Comparison of ENCODE assay signal across 14 cellular contexts in the genomic region with DNA sequence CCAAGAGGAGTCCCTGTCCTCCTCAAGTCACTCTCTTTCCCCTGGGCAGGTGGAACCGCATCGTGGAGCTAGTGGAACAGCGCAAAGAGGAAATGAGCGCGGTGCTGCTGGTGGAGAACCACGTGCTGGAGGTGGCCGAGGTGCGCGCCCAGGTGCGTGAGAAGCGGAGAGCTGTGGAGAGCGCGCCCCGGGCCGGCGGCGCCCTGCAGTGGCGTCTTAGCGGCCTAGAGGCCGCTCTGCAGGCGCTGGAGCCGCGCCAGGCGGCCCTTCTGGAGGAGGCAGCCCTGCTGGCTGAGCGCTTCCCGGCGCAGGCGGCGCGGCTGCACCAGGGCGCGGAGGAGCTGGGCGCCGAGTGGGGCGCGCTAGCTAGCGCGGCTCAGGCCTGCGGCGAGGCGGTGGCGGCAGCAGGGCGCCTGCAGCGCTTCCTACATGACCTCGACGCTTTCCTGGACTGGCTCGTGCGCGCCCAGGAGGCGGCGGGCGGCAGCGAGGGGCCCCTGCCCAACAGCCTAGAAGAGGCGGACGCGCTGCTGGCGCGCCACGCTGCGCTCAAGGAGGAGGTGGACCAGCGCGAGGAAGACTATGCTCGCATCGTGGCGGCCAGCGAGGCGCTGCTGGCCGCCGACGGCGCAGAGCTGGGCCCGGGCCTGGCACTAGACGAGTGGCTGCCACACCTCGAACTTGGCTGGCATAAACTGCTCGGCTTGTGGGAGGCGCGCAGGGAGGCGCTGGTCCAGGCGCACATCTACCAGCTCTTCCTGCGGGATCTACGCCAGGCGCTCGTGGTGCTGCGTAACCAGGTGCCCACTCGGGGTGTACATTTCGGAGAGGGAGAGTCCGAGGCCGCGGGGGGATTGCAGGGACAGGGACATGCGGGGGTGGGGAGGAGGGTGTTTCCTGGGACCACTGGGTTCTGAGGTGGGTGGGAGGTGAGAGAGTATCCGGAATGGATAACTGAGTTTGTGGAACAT. TPM values are rescaled to one million over a fixed set of nuclear protein-coding genes. Genes with fewer than 3 reads are reported as not detected.
DNase-seq lines count a peak whose midpoint lies in the region; ATAC-seq and TF ChIP-seq lines count a peak whose summit lies in the region.
"Had no signal": no experiment of that assay in that cellular context is flagged by ENCODE, and none has a peak within 500 bp of the region (broad histone marks: within the 10 kb centered on the region; RNA-seq: fewer than 3 reads in every experiment).

No MANE protein-coding gene starts in this region.

- no peak for TF ChIP-seq EP300 in suprapubic skin (IDR thresholded peaks at IDR 0.05)

- intact Hi-C loops in right cardiac atrium (cut with DNase I) = loop anchor here in 2 of 4 donors (5.0 to 10.0 kb wide), 2 partner anchors 212 to 215 kb away; no protein-coding TSS in a partner anchor

- DNase-seq in activated T-cell treated with anti-CD3 and anti-CD28 coated beads, Interleukin-2, amount 50 U/mL, for 72 hours = peak; percentile 30 to 40
- DNase-seq in activated T-cell treated with anti-CD3 and anti-CD28 coated beads, Interleukin-2, amount 50 U/mL, for 24 hours = no peak
- DNase-seq in RWPE2 (ENCODE audit: low spot score) (no peak), right cardiac atrium (peak in 2 of 3 donors; percentile 70 to 74), suprapubic skin (ENCODE audit: low spot score in 2 of 2) (no peak), foreskin melanocyte (no peak), NCI-H1092 (lab: John Stamatoyannopoulos, UW) (no peak), NCI-H1048 (lab: John Stamatoyannopoulos, UW) (no peak)
- DNase-seq: activated B cell treated with CpG ODN at 0.5 μM for 24 hours, NCI-H526 treated with DMSO at 0.1 percent for 48 hours, spleen, thyroid gland had no signal

- H3K9me3 ChIP-seq in RWPE2 (ENCODE audit: severe bottlenecking) (no peaks in the 10 kb centered on the region), right cardiac atrium (ENCODE audit: control insufficient read depth, low read length) (no peaks in the 10 kb centered on the region), suprapubic skin (no peaks in the 10 kb centered on the region)
- H3K9me3 ChIP-seq: spleen, thyroid gland had no signal

- H3K27me3 ChIP-seq in RWPE2 (ENCODE audit: insufficient read depth, poor library complexity, severe bottlenecking) (peaks cover 6% of the 10 kb centered on the region), right cardiac atrium (ENCODE audit: control insufficient read depth, insufficient read depth) (no peaks in the 10 kb centered on the region), suprapubic skin (peaks cover 30% of the 10 kb centered on the region)
- H3K27me3 ChIP-seq: thyroid gland had no signal

- H3K4me3 ChIP-seq in RWPE2 (ENCODE audit: severe bottlenecking) = no peak overlapping the region
- H3K4me3 ChIP-seq in right cardiac atrium (ENCODE audit: low read length) = no peak overlapping the region
- peak overlapping the region; percentile 12 for H3K4me3 ChIP-seq in suprapubic skin
- H3K4me3 ChIP-seq: spleen, thyroid gland had no signal

- H3K4me1 Mint-ChIP-seq in activated T-cell treated with anti-CD3 and anti-CD28 coated beads, Interleukin-2, amount 50 U/mL, for 72 hours (ENCODE audit: low read depth) = peaks cover 5% of the 10 kb centered on the region
- peaks cover 3% of the 10 kb centered on the region for H3K4me1 Mint-ChIP-seq in activated T-cell treated with anti-CD3 and anti-CD28 coated beads, Interleukin-2, amount 50 U/mL, for 24 hours (ENCODE audit: low read depth)

- H3K36me3 ChIP-seq in RWPE2 (ENCODE audit: low read depth) (no peaks in the 10 kb centered on the region), suprapubic skin (no peaks in the 10 kb centered on the region)
- H3K36me3 ChIP-seq: spleen, thyroid gland had no signal

- WGBS in right cardiac atrium = 15% methylated on average over 91 of the region's 91 CpGs
- WGBS in suprapubic skin = 30% methylated on average over 19 of the region's 91 CpGs

- H3K27ac Mint-ChIP-seq in activated T-cell treated with anti-CD3 and anti-CD28 coated beads, Interleukin-2, amount 50 U/mL, for 72 hours = no peak overlapping the region
- H3K27ac Mint-ChIP-seq in activated T-cell treated with anti-CD3 and anti-CD28 coated beads, Interleukin-2, amount 50 U/mL, for 24 hours = no peak overlapping the region
- H3K27ac Mint-ChIP-seq: activated B cell treated with CpG ODN at 0.5 μM for 24 hours had no signal

- no peaks in the 10 kb centered on the region for H3K36me3 Mint-ChIP-seq in activated T-cell treated with anti-CD3 and anti-CD28 coated beads, Interleukin-2, amount 50 U/mL, for 72 hours (ENCODE audit: insufficient read depth in 2 of 2)
- no peaks in the 10 kb centered on the region for H3K36me3 Mint-ChIP-seq in activated T-cell treated with anti-CD3 and anti-CD28 coated beads, Interleukin-2, amount 50 U/mL, for 24 hours (ENCODE audit: low read depth)
- H3K36me3 Mint-ChIP-seq: CD4-positive, CD25-positive, alpha-beta regulatory T cell had no signal

- H3K27ac ChIP-seq in RWPE2 (ENCODE audit: poor library complexity, severe bottlenecking) (no peak overlapping the region), right cardiac atrium (ENCODE audit: low read length) (no peak overlapping the region), suprapubic skin (no peak overlapping the region)
- H3K27ac ChIP-seq: spleen, thyroid gland had no signal

- H3K4me1 ChIP-seq in RWPE2 (ENCODE audit: insufficient read depth, poor library complexity, severe bottlenecking) = no peaks in the 10 kb centered on the region
- no peaks in the 10 kb centered on the region for H3K4me1 ChIP-seq in right cardiac atrium (ENCODE audit: control insufficient read depth, insufficient read depth, low read length)
- peaks cover 15% of the 10 kb centered on the region for H3K4me1 ChIP-seq in suprapubic skin
- H3K4me1 ChIP-seq: thyroid gland had no signal

- ATAC-seq in activated T-cell treated with anti-CD3 and anti-CD28 coated beads, Interleukin-2, amount 50 U/mL, for 72 hours (replicated peaks in 1 of 2) = peak; percentile 48 to 68
- ATAC-seq in RWPE2 (ENCODE audit: low read depth) (peak; percentile 42; the same call in 1 of the 3 replicates), right cardiac atrium (peak; percentile 57 to 59)

- H3K9me3 Mint-ChIP-seq in activated T-cell treated with anti-CD3 and anti-CD28 coated beads, Interleukin-2, amount 50 U/mL, for 72 hours = no peaks in the 10 kb centered on the region
- no peaks in the 10 kb centered on the region for H3K9me3 Mint-ChIP-seq in activated T-cell treated with anti-CD3 and anti-CD28 coated beads, Interleukin-2, amount 50 U/mL, for 24 hours
- H3K9me3 Mint-ChIP-seq: activated B cell treated with CpG ODN at 0.5 μM for 24 hours had no signal

- no peak for TF ChIP-seq POLR2A in suprapubic skin (IDR thresholded peaks at IDR 0.05)

- TF ChIP-seq CTCF in RWPE2 (IDR thresholded peaks at IDR 0.05; ENCODE audit: poor library complexity, severe bottlenecking) = no peak
- TF ChIP-seq CTCF in suprapubic skin (IDR thresholded peaks at IDR 0.05) = no peak

- peaks cover 22% of the 10 kb centered on the region for H3K27me3 Mint-ChIP-seq in activated T-cell treated with anti-CD3 and anti-CD28 coated beads, Interleukin-2, amount 50 U/mL, for 72 hours (ENCODE audit: low read depth)
- H3K27me3 Mint-ChIP-seq in activated T-cell treated with anti-CD3 and anti-CD28 coated beads, Interleukin-2, amount 50 U/mL, for 24 hours = peaks cover 31% of the 10 kb centered on the region

- H3K4me3 Mint-ChIP-seq in activated T-cell treated with anti-CD3 and anti-CD28 coated beads, Interleukin-2, amount 50 U/mL, for 72 hours = peak overlapping the region; percentile 53 to 64
- no peak overlapping the region for H3K4me3 Mint-ChIP-seq in activated T-cell treated with anti-CD3 and anti-CD28 coated beads, Interleukin-2, amount 50 U/mL, for 24 hours
- H3K4me3 Mint-ChIP-seq: activated B cell treated with CpG ODN at 0.5 μM for 24 hours; CD4-positive, CD25-positive, alpha-beta regulatory T cell had no signal

RNA-seq across cellular contexts. Expression of a gene that starts 52.8 kb away (rescaled TPM):
- total RNA-seq in activated T-cell treated with anti-CD3 and anti-CD28 coated beads, Interleukin-2, amount 50 U/mL, for 72 hours = 1 to 10 TPM; 2.2 to 4.8 TPM
- total RNA-seq in right cardiac atrium (1 to 10 TPM; 3.2 to 6.4 (median 5.5) TPM), suprapubic skin (1 to 10 TPM in 1 of 4 donors, under 1 TPM in 3; 0.30 to 1.2 (median 0.71) TPM)
- polyA plus RNA-seq in right cardiac atrium = 4.3 TPM
- total RNA-seq: CD4-positive, CD25-positive, alpha-beta regulatory T cell; lung microvascular endothelial cell had no signal
- polyA plus RNA-seq: CD4-positive, CD25-positive, alpha-beta regulatory T cell had no signal

RNA-seq across cellular contexts. Expression of a gene that starts 54.1 kb away (rescaled TPM):
- total RNA-seq in activated T-cell treated with anti-CD3 and anti-CD28 coated beads, Interleukin-2, amount 50 U/mL, for 72 hours = 10 to 100 TPM; 40.7 to 51.0 TPM
- total RNA-seq in right cardiac atrium (100 to 1,000 TPM in 1 of 4 donors, 10 to 100 TPM in 3; 72.0 to 102 (median 86.2) TPM), suprapubic skin (100 to 1,000 TPM; 117 to 172 (median 142) TPM)
- polyA plus RNA-seq in right cardiac atrium = 109 TPM

RNA-seq across cellular contexts. Expression of a gene that starts 57.0 kb away (rescaled TPM):
- total RNA-seq in activated T-cell treated with anti-CD3 and anti-CD28 coated beads, Interleukin-2, amount 50 U/mL, for 72 hours = 100 to 1,000 TPM; 145 to 152 TPM
- total RNA-seq in right cardiac atrium (10 to 100 TPM; 19.7 to 23.0 (median 20.4) TPM), suprapubic skin (10 to 100 TPM; 42.2 to 58.3 (median 51.1) TPM)
- polyA plus RNA-seq in right cardiac atrium = 22.8 TPM

Comparison
In these comparisons a context has a peak if more than half of its experiments do, and no peak if none do; other contexts are left out.
1. DNase-seq: peak in activated T-cell treated with anti-CD3 and anti-CD28 coated beads, Interleukin-2, amount 50 U/mL, for 72 hours (2 of 2) and right cardiac atrium (2 of 3); none in activated T-cell treated with anti-CD3 and anti-CD28 coated beads, Interleukin-2, amount 50 U/mL, for 24 hours (single experiment), RWPE2 (single experiment), suprapubic skin (0 of 2), foreskin melanocyte (single experiment), NCI-H1092 (single experiment) and NCI-H1048 (single experiment).
2. Peak in every context shown above with its lines, with median percentiles within 50 percentile points of each other: ATAC-seq.